In the genomic region with DNA sequence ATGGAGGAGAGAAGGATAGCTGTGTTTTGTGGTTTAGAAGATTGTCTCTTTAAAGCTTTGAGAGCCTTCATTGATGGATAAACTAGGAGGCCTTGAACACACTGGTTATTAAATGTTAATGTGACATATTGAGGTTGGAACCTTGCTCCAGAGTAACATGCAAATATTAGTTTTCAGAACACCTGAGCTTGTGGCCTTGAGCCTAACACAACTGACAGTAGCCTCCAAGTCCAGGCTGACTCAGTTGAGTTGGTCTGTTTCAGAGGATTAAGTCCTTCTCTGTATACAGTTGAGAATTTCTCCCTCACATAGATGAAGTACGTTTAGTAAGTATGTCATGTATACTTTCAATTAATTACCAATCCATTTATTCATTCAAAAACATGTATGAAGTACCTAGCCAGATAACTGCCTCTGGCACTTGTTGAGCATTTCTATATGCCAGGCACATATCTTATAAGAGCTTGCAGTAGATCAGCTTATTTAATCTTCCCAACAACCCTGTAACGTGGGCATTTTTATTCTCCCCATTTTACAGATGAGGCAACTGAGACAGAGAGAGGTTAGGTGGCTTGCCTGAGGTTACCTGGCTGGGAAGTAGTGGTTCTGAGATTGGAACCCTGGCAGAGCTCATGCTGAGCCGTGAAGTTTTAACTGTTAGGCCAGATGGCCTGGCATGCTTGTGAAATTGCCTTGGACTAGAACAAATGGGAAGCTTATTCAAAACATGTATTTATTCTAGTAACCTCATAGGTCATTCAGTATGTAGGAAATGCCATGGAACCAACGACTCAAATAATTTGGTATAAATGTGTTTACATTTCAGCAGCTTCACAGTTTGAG, we compare ENCODE assay signal across 1 cellular context.
TF ChIP-seq lines count a peak whose summit lies in the region.

No MANE protein-coding gene starts in this region.

TF ChIP-seq in IMR-90, 13 proteins besides CTCF, POLR2A, EP300 and RAD21:
- TF ChIP-seq SMC3 (IDR thresholded peaks at IDR 0.05; ENCODE audit: low read depth, low read length), result no peak
- TF ChIP-seq, protein P1, sequence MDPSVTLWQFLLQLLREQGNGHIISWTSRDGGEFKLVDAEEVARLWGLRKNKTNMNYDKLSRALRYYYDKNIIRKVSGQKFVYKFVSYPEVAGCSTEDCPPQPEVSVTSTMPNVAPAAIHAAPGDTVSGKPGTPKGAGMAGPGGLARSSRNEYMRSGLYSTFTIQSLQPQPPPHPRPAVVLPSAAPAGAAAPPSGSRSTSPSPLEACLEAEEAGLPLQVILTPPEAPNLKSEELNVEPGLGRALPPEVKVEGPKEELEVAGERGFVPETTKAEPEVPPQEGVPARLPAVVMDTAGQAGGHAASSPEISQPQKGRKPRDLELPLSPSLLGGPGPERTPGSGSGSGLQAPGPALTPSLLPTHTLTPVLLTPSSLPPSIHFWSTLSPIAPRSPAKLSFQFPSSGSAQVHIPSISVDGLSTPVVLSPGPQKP (IDR thresholded peaks at IDR 0.05; ENCODE audit: borderline replicate concordance, low read depth, low read length), result no peak
- TF ChIP-seq, protein P2, sequence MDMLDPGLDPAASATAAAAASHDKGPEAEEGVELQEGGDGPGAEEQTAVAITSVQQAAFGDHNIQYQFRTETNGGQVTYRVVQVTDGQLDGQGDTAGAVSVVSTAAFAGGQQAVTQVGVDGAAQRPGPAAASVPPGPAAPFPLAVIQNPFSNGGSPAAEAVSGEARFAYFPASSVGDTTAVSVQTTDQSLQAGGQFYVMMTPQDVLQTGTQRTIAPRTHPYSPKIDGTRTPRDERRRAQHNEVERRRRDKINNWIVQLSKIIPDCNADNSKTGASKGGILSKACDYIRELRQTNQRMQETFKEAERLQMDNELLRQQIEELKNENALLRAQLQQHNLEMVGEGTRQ (IDR thresholded peaks at IDR 0.05; ENCODE audit: low read depth, low read length), result no peak
- TF ChIP-seq MAZ (IDR thresholded peaks at IDR 0.05; ENCODE audit: borderline replicate concordance, low read depth, low read length), result no peak
